ENCODE assay signal across 8 cellular contexts in the genomic region with DNA sequence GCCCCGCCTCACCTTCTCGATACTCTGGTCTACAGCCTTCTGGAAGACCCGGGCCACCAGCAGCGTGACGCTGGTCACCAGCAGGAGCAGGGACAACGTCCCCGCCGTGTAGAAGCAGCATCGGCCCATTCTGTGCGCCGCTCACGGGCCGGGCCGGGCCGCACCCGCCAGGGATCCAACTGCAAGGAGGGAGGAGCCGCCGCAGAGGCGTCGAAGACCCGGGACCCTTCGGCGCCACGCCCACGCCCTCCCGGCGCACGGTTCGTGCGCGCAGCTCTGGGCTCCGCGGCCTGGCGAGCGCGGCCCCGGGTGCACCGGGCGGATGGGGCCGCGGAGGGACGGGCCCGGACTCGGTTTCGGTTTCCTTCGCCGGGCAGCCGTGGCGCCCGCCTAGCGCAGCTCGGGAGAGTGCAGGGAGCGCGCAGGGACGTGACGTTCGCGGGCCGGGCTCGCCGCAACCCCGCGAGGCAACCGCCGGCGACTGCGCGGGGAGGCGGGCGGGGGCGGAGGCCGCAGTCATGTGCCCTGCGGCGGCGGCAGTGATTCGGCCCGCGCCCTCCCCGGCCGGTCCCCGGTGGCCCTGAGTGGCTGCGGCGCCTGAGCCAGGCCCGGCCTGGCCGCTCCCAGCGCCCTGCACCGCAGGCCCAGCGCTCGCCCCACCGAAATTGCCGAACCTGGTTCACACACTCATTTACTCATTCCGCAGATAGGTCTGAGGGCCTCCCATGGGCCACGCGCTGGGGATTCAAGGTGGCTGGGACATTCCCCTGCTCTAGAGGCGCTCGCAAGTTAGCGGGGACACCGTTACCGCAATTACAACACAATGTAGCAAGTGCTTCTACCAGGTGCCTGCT. TPM values are rescaled to one million over a fixed set of nuclear protein-coding genes. Genes with fewer than 3 reads are reported as not detected.
DNase-seq lines count a peak whose midpoint lies in the region; ATAC-seq and TF ChIP-seq lines count a peak whose summit lies in the region.

A gene with protein sequence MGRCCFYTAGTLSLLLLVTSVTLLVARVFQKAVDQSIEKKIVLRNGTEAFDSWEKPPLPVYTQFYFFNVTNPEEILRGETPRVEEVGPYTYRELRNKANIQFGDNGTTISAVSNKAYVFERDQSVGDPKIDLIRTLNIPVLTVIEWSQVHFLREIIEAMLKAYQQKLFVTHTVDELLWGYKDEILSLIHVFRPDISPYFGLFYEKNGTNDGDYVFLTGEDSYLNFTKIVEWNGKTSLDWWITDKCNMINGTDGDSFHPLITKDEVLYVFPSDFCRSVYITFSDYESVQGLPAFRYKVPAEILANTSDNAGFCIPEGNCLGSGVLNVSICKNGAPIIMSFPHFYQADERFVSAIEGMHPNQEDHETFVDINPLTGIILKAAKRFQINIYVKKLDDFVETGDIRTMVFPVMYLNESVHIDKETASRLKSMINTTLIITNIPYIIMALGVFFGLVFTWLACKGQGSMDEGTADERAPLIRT (minus strand): TSS at position 410 of the 854 bp plus-strand sequence. CDS start 281 bp downstream, at position 129.

- TF ChIP-seq RAD21 in neural cell (conservative IDR thresholded peaks at IDR 0.05) = no peak

- peak; percentile 39 for TF ChIP-seq EP300 in neural cell (conservative IDR thresholded peaks at IDR 0.05; ENCODE audit: poor library complexity, severe bottlenecking)

- H3K27me3 ChIP-seq in neural cell (ENCODE audit: insufficient read depth, low read depth, low read length) (no peaks in the 10 kb centered on the region), subcutaneous abdominal adipose tissue (ENCODE audit: control insufficient read depth in 5 of 5, insufficient read depth in 4 of 5, low read length in 5 of 5) (no peaks in the 10 kb centered on the region)

- peaks cover 43% of the 10 kb centered on the region for H3K79me2 ChIP-seq in neural cell (replicated peaks; ENCODE audit: insufficient read depth, low read length)

- no peaks in the 10 kb centered on the region for H3K9me3 ChIP-seq in neural cell (ENCODE audit: low read length)
- no peaks in the 10 kb centered on the region for H3K9me3 ChIP-seq in subcutaneous abdominal adipose tissue (ENCODE audit: control insufficient read depth in 5 of 5, low read length in 5 of 5)

- TF ChIP-seq CTCF in neural cell (IDR thresholded peaks at IDR 0.05; ENCODE audit: poor library complexity, severe bottlenecking) = peak; percentile 11

- peak; percentile 67 for DNase-seq in DMS79 (lab: John Stamatoyannopoulos, UW)
- DNase-seq in HuH-7.5 (ENCODE audit: low spot score) = peak; percentile 62
- peak; percentile 86 for DNase-seq in RPMI7951 (ENCODE audit: low read depth)
- DNase-seq in activated effector memory CD4-positive, alpha-beta T cell treated with anti-CD3 and anti-CD28 coated beads, Interleukin-2, amount 50 U/mL, for 16 hours = peak; percentile 89
- DNase-seq in fibroblast of the conjunctiva (ENCODE audit: low read depth) = peak; percentile 46

- H2AFZ ChIP-seq in neural cell (ENCODE audit: low read depth, low read length) = peak within 1 kb of the TSS; percentile 91

- peak within 1 kb of the TSS; percentile 92 for H3K27ac ChIP-seq in neural cell (ENCODE audit: low read length)
- H3K27ac ChIP-seq in subcutaneous abdominal adipose tissue (ENCODE audit: low read depth, low read length) = peak within 1 kb of the TSS; percentile 95

- H3K4me1 ChIP-seq in subcutaneous abdominal adipose tissue (ENCODE audit: control insufficient read depth in 5 of 5, insufficient read depth in 5 of 5, low read length in 5 of 5) = peaks cover 12 to 70% (median 60%) of the 10 kb centered on the region in 5 donors

- H3K4me2 ChIP-seq in neural cell (ENCODE audit: low read length) = peak within 1 kb of the TSS; percentile 100

- H3K9me2 ChIP-seq in neural cell (ENCODE audit: insufficient read depth, low read length) = no peaks in the 10 kb centered on the region

- no peaks in the 10 kb centered on the region for H3F3A ChIP-seq in neural cell (ENCODE audit: insufficient read depth, low read length, poor library complexity, severe bottlenecking)

- H4K20me1 ChIP-seq in neural cell (ENCODE audit: insufficient read depth) = no peaks in the 10 kb centered on the region

- ATAC-seq in GM21526 (IDR thresholded peaks at IDR 0.05; ENCODE audit: low FRiP score, unreplicated experiment) = peak; percentile 71

- H3K9ac ChIP-seq in neural cell (ENCODE audit: low read length) (peak within 1 kb of the TSS; percentile 92), subcutaneous abdominal adipose tissue (ENCODE audit: low read length in 5 of 5) (peak within 1 kb of the TSS; percentile 84 to 97 (median 91))

- peak within 1 kb of the TSS; percentile 92 for H3K4me3 ChIP-seq in neural cell (ENCODE audit: low read length)
- H3K4me3 ChIP-seq in subcutaneous abdominal adipose tissue (ENCODE audit: low read depth in 1 of 5, low read length in 5 of 5) = peak within 1 kb of the TSS; percentile 81 to 99 (median 93)

- H3K36me3 ChIP-seq in neural cell (ENCODE audit: insufficient read depth, low read length) = peaks cover 5% of the 10 kb centered on the region
- H3K36me3 ChIP-seq in subcutaneous abdominal adipose tissue (ENCODE audit: control insufficient read depth in 5 of 5, insufficient read depth in 5 of 5, low read length in 5 of 5) = no peaks in the 10 kb centered on the region

TF ChIP-seq in neural cell, 6 proteins besides CTCF, POLR2A, EP300 and RAD21:
- TF ChIP-seq POLR2AphosphoS5 (IDR thresholded peaks at IDR 0.05) (peak; percentile 78), MXI1 (conservative IDR thresholded peaks at IDR 0.05; ENCODE audit: poor library complexity, severe bottlenecking) (peak; percentile 72), EZH2 (IDR thresholded peaks at IDR 0.05; ENCODE audit: borderline replicate concordance, insufficient read depth, low read length, poor library complexity, severe bottlenecking) (no peak), SMC3 (conservative IDR thresholded peaks at IDR 0.05; ENCODE audit: poor library complexity) (peak; percentile 15), TAF1 (IDR thresholded peaks at IDR 0.05; ENCODE audit: low read depth) (peak; percentile 21)
- TF ChIP-seq, protein P1, sequence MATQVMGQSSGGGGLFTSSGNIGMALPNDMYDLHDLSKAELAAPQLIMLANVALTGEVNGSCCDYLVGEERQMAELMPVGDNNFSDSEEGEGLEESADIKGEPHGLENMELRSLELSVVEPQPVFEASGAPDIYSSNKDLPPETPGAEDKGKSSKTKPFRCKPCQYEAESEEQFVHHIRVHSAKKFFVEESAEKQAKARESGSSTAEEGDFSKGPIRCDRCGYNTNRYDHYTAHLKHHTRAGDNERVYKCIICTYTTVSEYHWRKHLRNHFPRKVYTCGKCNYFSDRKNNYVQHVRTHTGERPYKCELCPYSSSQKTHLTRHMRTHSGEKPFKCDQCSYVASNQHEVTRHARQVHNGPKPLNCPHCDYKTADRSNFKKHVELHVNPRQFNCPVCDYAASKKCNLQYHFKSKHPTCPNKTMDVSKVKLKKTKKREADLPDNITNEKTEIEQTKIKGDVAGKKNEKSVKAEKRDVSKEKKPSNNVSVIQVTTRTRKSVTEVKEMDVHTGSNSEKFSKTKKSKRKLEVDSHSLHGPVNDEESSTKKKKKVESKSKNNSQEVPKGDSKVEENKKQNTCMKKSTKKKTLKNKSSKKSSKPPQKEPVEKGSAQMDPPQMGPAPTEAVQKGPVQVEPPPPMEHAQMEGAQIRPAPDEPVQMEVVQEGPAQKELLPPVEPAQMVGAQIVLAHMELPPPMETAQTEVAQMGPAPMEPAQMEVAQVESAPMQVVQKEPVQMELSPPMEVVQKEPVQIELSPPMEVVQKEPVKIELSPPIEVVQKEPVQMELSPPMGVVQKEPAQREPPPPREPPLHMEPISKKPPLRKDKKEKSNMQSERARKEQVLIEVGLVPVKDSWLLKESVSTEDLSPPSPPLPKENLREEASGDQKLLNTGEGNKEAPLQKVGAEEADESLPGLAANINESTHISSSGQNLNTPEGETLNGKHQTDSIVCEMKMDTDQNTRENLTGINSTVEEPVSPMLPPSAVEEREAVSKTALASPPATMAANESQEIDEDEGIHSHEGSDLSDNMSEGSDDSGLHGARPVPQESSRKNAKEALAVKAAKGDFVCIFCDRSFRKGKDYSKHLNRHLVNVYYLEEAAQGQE (IDR thresholded peaks at IDR 0.05; ENCODE audit: borderline replicate concordance) = peak; percentile 59

RNA-seq across cellular contexts. Expression of the gene that starts here (rescaled TPM):
- 151 and 165 TPM in 2 replicates for total RNA-seq in RPMI7951 (2014; rRNA removed; shearing (Covaris generic))
- polyA plus RNA-seq in neural cell = 235 and 256 TPM in 2 replicates
- 321 and 369 TPM in 2 replicates for polyA minus RNA-seq in neural cell

Comparison
In these comparisons a context has a peak if more than half of its experiments do, and no peak if none do; other contexts are left out.
1. Peak in every context shown above with its lines: DNase-seq, ATAC-seq, H3K4me3 ChIP-seq and H3K27ac ChIP-seq.